8 cellular contexts compared by ENCODE assay signal in the genomic region with DNA sequence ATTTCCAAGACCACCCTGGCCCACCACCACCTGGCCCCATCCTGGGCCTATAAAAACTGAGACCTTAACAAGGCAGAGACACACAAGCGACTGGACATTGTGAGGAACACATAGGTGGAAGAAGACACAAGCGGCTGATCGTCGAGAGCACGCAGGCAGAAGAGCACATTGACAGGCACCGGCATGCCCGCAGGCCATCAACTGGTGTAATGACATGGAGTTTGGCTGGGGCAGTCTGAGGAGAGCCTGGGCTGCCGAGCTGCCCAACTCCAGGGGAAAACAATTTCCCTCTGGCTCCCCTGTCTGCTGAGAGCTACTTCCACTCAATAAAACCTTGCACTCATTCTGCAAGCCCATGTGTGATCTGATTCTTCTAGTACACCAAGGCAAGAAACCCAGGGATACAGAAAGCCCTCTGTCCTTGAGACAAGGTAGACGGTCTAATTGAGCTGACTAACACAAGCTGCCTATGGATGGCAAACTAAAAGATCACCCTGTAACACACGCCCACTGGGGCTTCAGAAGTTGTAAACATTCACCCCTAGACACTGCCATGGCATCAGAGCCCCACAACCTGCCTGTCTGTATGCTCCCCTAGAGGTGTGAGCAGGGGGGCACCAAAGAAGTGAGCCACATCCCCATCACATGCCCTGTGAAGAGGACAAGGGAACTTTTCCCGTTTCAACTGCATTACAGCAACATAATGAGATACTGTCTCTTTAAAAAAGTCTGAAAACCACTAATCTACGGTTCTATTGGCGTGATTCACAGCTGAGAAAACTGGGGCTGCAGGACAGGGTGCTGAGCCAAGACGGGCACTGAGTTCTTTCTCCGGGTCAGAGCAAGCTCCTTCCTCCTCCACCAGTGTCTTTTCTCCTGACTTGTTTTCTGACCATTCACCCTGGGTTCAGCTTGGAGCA. TPM values are rescaled to one million over a fixed set of nuclear protein-coding genes. Genes with fewer than 3 reads are reported as not detected.
DNase-seq lines count a peak whose midpoint lies in the region; ATAC-seq and TF ChIP-seq lines count a peak whose summit lies in the region.

No MANE protein-coding gene starts in this region.

- H3K9me3 Mint-ChIP-seq in endothelial cell (ENCODE audit: unreplicated experiment) = no peaks in the 10 kb centered on the region

- DNase-seq in coronary artery (ENCODE audit: low spot score) = no peak
- no peak for DNase-seq in DMS 273 treated with DMSO at 0.1 percent for 48 hours (lab: John Stamatoyannopoulos, UW)
- DNase-seq in endothelial cell (ENCODE audit: low spot score) = no peak

- no peak for TF ChIP-seq POLR2A in GM18505 (IDR thresholded peaks at IDR 0.05; ENCODE audit: borderline replicate concordance, extremely low read depth, insufficient read depth, insufficient read length)

- H3K4me1 ChIP-seq in skeletal muscle satellite cell (ENCODE audit: control insufficient read depth, insufficient read depth, low read length) = peaks cover 46% of the 10 kb centered on the region

- peaks cover 9% of the 10 kb centered on the region for H3K27me3 Mint-ChIP-seq in endothelial cell (ENCODE audit: unreplicated experiment)

- H3K9ac ChIP-seq in skeletal muscle satellite cell (ENCODE audit: low read depth, low read length) = peak overlapping the region; percentile 80

- H3K4me2 ChIP-seq in skeletal muscle satellite cell (ENCODE audit: low read length) = peak overlapping the region; percentile 78

- TF ChIP-seq CTCF in coronary artery (IDR thresholded peaks at IDR 0.05) (no peak), endothelial cell (IDR thresholded peaks at IDR 0.05; ENCODE audit: unreplicated experiment) (no peak)

- peak overlapping the region; percentile 34 for H3K4me3 ChIP-seq in coronary artery
- peak overlapping the region; percentile 38 for H3K4me3 ChIP-seq in skeletal muscle satellite cell (ENCODE audit: low read length)

- no peak for TF ChIP-seq EP300 in Ishikawa (IDR thresholded peaks at IDR 0.05; ENCODE audit: borderline replicate concordance)

- peaks cover 10% of the 10 kb centered on the region for H3K36me3 Mint-ChIP-seq in endothelial cell (ENCODE audit: low read depth, unreplicated experiment)

- ATAC-seq in GM19455 (IDR thresholded peaks at IDR 0.05; ENCODE audit: unreplicated experiment) (peak; percentile 33), HG03521 (IDR thresholded peaks at IDR 0.05; ENCODE audit: unreplicated experiment) (no peak), GM18505 (IDR thresholded peaks at IDR 0.05; ENCODE audit: unreplicated experiment) (no peak)

- H3K27me3 ChIP-seq in skeletal muscle satellite cell (ENCODE audit: control insufficient read depth, insufficient read depth, low read length) = no peaks in the 10 kb centered on the region

- no peak overlapping the region for H3K4me3 Mint-ChIP-seq in endothelial cell (ENCODE audit: unreplicated experiment)

- no peak overlapping the region for H3K27ac Mint-ChIP-seq in endothelial cell (ENCODE audit: unreplicated experiment)

- TF ChIP-seq RAD21 in Ishikawa (IDR thresholded peaks at IDR 0.05; ENCODE audit: low read depth) = no peak; the same call in 1 of the 2 replicates

- H3K4me1 Mint-ChIP-seq in endothelial cell (ENCODE audit: unreplicated experiment) = no peaks in the 10 kb centered on the region

- H3K9me3 ChIP-seq in skeletal muscle satellite cell (replicated peaks; ENCODE audit: low read length) = no peaks in the 10 kb centered on the region

- H3K36me3 ChIP-seq in skeletal muscle satellite cell (ENCODE audit: insufficient read depth, low read length) = no peaks in the 10 kb centered on the region

- peak overlapping the region; percentile 14 to 69 for H3K27ac ChIP-seq in coronary artery

TF ChIP-seq in Ishikawa, 13 proteins besides CTCF, POLR2A, EP300 and RAD21:
- TF ChIP-seq ZBTB7A (IDR thresholded peaks at IDR 0.05; ENCODE audit: low read depth) (no peak), FOXM1 (IDR thresholded peaks at IDR 0.05; ENCODE audit: borderline replicate concordance, low read depth) (no peak), CREB1 (IDR thresholded peaks at IDR 0.05; ENCODE audit: low read depth) (no peak), EGR1 (IDR thresholded peaks at IDR 0.05) (no peak), YY1 (IDR thresholded peaks at IDR 0.05; ENCODE audit: low read depth) (no peak), NFIC (IDR thresholded peaks at IDR 0.05) (peak; percentile 72), CEBPB (IDR thresholded peaks at IDR 0.05) (no peak), TCF12 (IDR thresholded peaks at IDR 0.05; ENCODE audit: low read depth) (0 out of 2 replicates have a peak, but pooled peaks have one; percentile 13), TEAD4 (IDR thresholded peaks at IDR 0.05) (no peak), TAF1 (IDR thresholded peaks at IDR 0.05; ENCODE audit: low read depth) (no peak)
- TF ChIP-seq, protein P1, sequence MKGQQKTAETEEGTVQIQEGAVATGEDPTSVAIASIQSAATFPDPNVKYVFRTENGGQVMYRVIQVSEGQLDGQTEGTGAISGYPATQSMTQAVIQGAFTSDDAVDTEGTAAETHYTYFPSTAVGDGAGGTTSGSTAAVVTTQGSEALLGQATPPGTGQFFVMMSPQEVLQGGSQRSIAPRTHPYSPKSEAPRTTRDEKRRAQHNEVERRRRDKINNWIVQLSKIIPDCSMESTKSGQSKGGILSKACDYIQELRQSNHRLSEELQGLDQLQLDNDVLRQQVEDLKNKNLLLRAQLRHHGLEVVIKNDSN (IDR thresholded peaks at IDR 0.05) = no peak
- TF ChIP-seq, protein P2, sequence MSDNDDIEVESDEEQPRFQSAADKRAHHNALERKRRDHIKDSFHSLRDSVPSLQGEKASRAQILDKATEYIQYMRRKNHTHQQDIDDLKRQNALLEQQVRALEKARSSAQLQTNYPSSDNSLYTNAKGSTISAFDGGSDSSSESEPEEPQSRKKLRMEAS (IDR thresholded peaks at IDR 0.05) = peak; percentile 42; the same call in 1 of the 2 replicates
- TF ChIP-seq, protein P3, sequence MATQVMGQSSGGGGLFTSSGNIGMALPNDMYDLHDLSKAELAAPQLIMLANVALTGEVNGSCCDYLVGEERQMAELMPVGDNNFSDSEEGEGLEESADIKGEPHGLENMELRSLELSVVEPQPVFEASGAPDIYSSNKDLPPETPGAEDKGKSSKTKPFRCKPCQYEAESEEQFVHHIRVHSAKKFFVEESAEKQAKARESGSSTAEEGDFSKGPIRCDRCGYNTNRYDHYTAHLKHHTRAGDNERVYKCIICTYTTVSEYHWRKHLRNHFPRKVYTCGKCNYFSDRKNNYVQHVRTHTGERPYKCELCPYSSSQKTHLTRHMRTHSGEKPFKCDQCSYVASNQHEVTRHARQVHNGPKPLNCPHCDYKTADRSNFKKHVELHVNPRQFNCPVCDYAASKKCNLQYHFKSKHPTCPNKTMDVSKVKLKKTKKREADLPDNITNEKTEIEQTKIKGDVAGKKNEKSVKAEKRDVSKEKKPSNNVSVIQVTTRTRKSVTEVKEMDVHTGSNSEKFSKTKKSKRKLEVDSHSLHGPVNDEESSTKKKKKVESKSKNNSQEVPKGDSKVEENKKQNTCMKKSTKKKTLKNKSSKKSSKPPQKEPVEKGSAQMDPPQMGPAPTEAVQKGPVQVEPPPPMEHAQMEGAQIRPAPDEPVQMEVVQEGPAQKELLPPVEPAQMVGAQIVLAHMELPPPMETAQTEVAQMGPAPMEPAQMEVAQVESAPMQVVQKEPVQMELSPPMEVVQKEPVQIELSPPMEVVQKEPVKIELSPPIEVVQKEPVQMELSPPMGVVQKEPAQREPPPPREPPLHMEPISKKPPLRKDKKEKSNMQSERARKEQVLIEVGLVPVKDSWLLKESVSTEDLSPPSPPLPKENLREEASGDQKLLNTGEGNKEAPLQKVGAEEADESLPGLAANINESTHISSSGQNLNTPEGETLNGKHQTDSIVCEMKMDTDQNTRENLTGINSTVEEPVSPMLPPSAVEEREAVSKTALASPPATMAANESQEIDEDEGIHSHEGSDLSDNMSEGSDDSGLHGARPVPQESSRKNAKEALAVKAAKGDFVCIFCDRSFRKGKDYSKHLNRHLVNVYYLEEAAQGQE (IDR thresholded peaks at IDR 0.05; ENCODE audit: low read depth) = no peak

RNA-seq across cellular contexts. Expression of a gene that starts 18.5 kb away (rescaled TPM):
- total RNA-seq in skeletal muscle satellite cell (2012; rRNA removed) = 9.9 and 11.4 TPM in 2 replicates
- 7.5 TPM for total RNA-seq in endothelial cell (ENCODE audit: unreplicated experiment)
